8 cellular contexts compared by ENCODE assay signal in genomic region chr10:13527864-13528137, GRCh38. TPM values are rescaled to one million over a fixed set of nuclear protein-coding genes. Genes with fewer than 3 reads are reported as not detected.
DNase-seq lines count a peak whose midpoint lies in the region; ATAC-seq, FAIRE-seq and TF ChIP-seq lines count a peak whose summit lies in the region.

No MANE protein-coding gene starts in this region.

- ATAC-seq in HG02763 (IDR thresholded peaks at IDR 0.05; ENCODE audit: unreplicated experiment), result no peak

- H4K8ac ChIP-seq in trophoblast cell (ENCODE audit: low read depth, low read length), result peak overlapping the region; percentile 69

- H3K9ac ChIP-seq in trophoblast cell (ENCODE audit: low read length), result peak overlapping the region; percentile 85

- H3K14ac ChIP-seq in trophoblast cell (ENCODE audit: low read length), result peak overlapping the region; percentile 95

- no peak overlapping the region for H2AK5ac ChIP-seq in trophoblast cell (ENCODE audit: low read length)

- no peaks in the 10 kb centered on the region for H3K9me3 ChIP-seq in SJSA1 (replicated peaks)
- no peaks in the 10 kb centered on the region for H3K9me3 ChIP-seq in trophoblast cell (ENCODE audit: insufficient read depth, low read depth, low read length)

- peaks cover 12% of the 10 kb centered on the region for H3K79me1 ChIP-seq in trophoblast cell (ENCODE audit: low read length)

- H4K91ac ChIP-seq in trophoblast cell (ENCODE audit: low read depth, low read length), result peak overlapping the region; percentile 85

- peak overlapping the region; percentile 77 for H2BK5ac ChIP-seq in trophoblast cell (ENCODE audit: low read depth, low read length, poor library complexity)

- no peak for TF ChIP-seq CTCF in D721Med (IDR thresholded peaks at IDR 0.05; ENCODE audit: insufficient read depth, missing control alignments)

- H3K79me2 ChIP-seq in trophoblast cell (ENCODE audit: control insufficient read depth, insufficient read depth, low read length, poor library complexity), result peaks cover 6% of the 10 kb centered on the region

- peak overlapping the region; percentile 78 for H3K4ac ChIP-seq in trophoblast cell (ENCODE audit: low read depth, low read length)

- H3K4me1 ChIP-seq in SJSA1 (replicated peaks) (peaks cover 13% of the 10 kb centered on the region), trophoblast cell (ENCODE audit: control insufficient read depth in 1 of 2, insufficient read depth in 2 of 2, low read length in 2 of 2) (peaks cover 7% of the 10 kb centered on the region in 2 experiments)

- DNase-seq in Caki2 (ENCODE audit: low read depth) (peak; percentile 36), SJSA1 (ENCODE audit: low read depth in 1 of 2, low spot score in 2 of 2) (peak in 1 of 2 experiments; percentile 10), fibroblast of peridontal ligament (ENCODE audit: extremely low read depth) (peak; percentile 3), trophoblast cell (peak in 1 of 2 donors; percentile 14), D721Med (ENCODE audit: insufficient read length, low spot score) (no peak), activated gamma-delta T cell treated with Interleukin-2 at 50 U/mL for 16 hours (no peak)
- DNase-seq in activated CD4-positive, CD25-positive, alpha-beta regulatory T cell treated with anti-CD3 and anti-CD28 coated beads, Interleukin-2, amount 50 U/mL, for 72 hours, result no peak

- H2AFZ ChIP-seq in trophoblast cell (ENCODE audit: insufficient read depth, low read length, poor library complexity), result peak overlapping the region; percentile 92

- H2BK120ac ChIP-seq in trophoblast cell (ENCODE audit: insufficient read depth, low read length, poor library complexity), result peak overlapping the region; percentile 87

- peak overlapping the region; percentile 80 for H3K18ac ChIP-seq in trophoblast cell (ENCODE audit: low read length)

- H4K12ac ChIP-seq in trophoblast cell (ENCODE audit: low read depth, low read length), result no peak overlapping the region

- H3K27me3 ChIP-seq in SJSA1 (replicated peaks), result peaks cover 21% of the 10 kb centered on the region
- no peaks in the 10 kb centered on the region for H3K27me3 ChIP-seq in trophoblast cell (ENCODE audit: insufficient read depth, low read length)

- H3K27ac ChIP-seq in SJSA1 (no peak overlapping the region), trophoblast cell (ENCODE audit: low read depth, low read length) (peak overlapping the region; percentile 54)

- FAIRE-seq in D721Med (lab: Jason Lieb, UNC), result no peak

- H3K23ac ChIP-seq in trophoblast cell (ENCODE audit: low read length), result no peak overlapping the region

- H3K4me3 ChIP-seq in SJSA1 (peak overlapping the region; percentile 54), trophoblast cell (ENCODE audit: low read depth, low read length) (peak overlapping the region; percentile 85)

- H3K4me2 ChIP-seq in trophoblast cell (ENCODE audit: low read length), result peak overlapping the region; percentile 75

- no CpG with 5 or more reads among the region's 6 CpGs for WGBS in trophoblast cell (ENCODE audit: extremely low coverage, insufficient coverage, insufficient read length)

- in situ Hi-C loops in Caki2 (cut with HindIII; ENCODE audit: low pct_unique_long_range_greater_than_20kb, low sequenced_read_pairs), result no loop called here

- H3K36me3 ChIP-seq in SJSA1 (no peaks in the 10 kb centered on the region), trophoblast cell (ENCODE audit: control insufficient read depth in 1 of 2, insufficient read depth in 2 of 2, low read length in 2 of 2) (peaks cover 3 to 7% of the 10 kb centered on the region in 2 experiments)

- peak overlapping the region; percentile 62 for H2BK12ac ChIP-seq in trophoblast cell (ENCODE audit: low read length)

RNA-seq across cellular contexts. Expression of gene BEND7, which starts 1.0 kb away (rescaled TPM):
- 12.7 and 13.3 TPM in 2 replicates for total RNA-seq in Caki2 (2014; rRNA removed; shearing (Covaris generic); ENCODE audit: low replicate concordance)
- total RNA-seq in SJSA1 (2014; rRNA removed; shearing (Covaris generic)), result 3.1 and 6.8 TPM in 2 replicates
- 25.8 and 27.4 TPM in 2 replicates for polyA plus RNA-seq in trophoblast cell (2013)

RNA-seq across cellular contexts. Expression of gene PRPF18, which starts 59.0 kb away (rescaled TPM):
- total RNA-seq in Caki2 (2014; rRNA removed; shearing (Covaris generic); ENCODE audit: low replicate concordance), result 29.9 and 39.0 TPM in 2 replicates
- 50.4 and 54.8 TPM in 2 replicates for total RNA-seq in SJSA1 (2014; rRNA removed; shearing (Covaris generic))
- polyA plus RNA-seq in trophoblast cell (2013), result 17.3 and 19.2 TPM in 2 replicates

Comparison
In these comparisons a context has a peak if more than half of its experiments do, and no peak if none do; other contexts are left out.
1. DNase-seq: peak in Caki2 (single experiment) and fibroblast of peridontal ligament (single experiment); none in D721Med (single experiment), activated gamma-delta T cell treated with Interleukin-2 at 50 U/mL for 16 hours (single experiment) and activated CD4-positive, CD25-positive, alpha-beta regulatory T cell treated with anti-CD3 and anti-CD28 coated beads, Interleukin-2, amount 50 U/mL, for 72 hours (single experiment).